10 cellular contexts compared by ENCODE assay signal in the genomic region with DNA sequence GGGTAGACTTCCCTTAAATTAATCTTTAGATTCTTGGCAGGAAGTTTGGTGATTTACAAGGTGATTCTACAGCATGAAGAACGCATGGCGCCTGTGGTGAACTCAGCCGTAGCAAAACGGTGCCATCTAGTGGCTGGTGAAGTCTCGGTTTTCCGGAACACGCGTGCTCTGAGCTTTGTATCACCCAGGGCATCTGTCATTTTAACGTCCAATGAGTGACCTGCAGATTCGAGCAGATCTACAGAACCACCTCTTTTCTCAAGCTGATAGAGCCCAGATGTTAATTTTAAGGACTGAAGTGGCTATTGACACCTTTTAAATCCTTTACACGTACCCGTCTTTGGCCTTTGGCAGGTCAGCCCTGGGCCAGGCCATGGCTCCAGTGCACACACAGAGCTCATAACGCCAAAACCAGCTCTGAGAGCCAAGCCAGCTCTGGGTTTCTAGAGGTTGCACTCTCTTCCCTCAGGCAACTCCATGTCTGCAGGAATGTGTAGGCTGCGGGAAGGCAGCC. TPM values are rescaled to one million over a fixed set of nuclear protein-coding genes. Genes with fewer than 3 reads are reported as not detected.
DNase-seq lines count a peak whose midpoint lies in the region; ATAC-seq, FAIRE-seq and TF ChIP-seq lines count a peak whose summit lies in the region.
"Not testable (repeated sequence)": the region's sequence is repeated elsewhere in the genome, so short reads cannot be mapped to it uniquely, and the experiment has no call there.
"Had no signal": no experiment of that assay in that cellular context is flagged by ENCODE, and none has a peak within 500 bp of the region (broad histone marks: within the 10 kb centered on the region; RNA-seq: fewer than 3 reads in every experiment).

No MANE protein-coding gene starts in this region.

- DNase-seq in A673 (ENCODE audit: low spot score) (peak; percentile 49), NCI-H1092 treated with DMSO at 0.1 percent for 48 hours (lab: John Stamatoyannopoulos, UW) (peak; percentile 67), K562 (ENCODE audit: extremely low read depth in 1 of 4, low spot score in 3 of 4) (peak in 1 of 4 experiments; percentile 36), hepatocyte (ENCODE audit: low spot score) (peak; percentile 72)
- DNase-seq in progenitor cell of endocrine pancreas (ENCODE audit: low spot score, unreplicated experiment) = not testable (repeated sequence)

- H3K36me3 ChIP-seq in A673 (ENCODE audit: insufficient read depth, low read length, poor library complexity, severe bottlenecking); SU-DHL-6 (ENCODE audit: low read length); K562 (ENCODE audit: control insufficient read depth, insufficient read depth, low read length); hepatocyte (replicated peaks; ENCODE audit: insufficient read depth, low read depth): not testable (repeated sequence)

- H3K27me3 ChIP-seq in A673 (replicated peaks; ENCODE audit: insufficient read depth, low read depth, low read length, poor library complexity); SU-DHL-6 (ENCODE audit: low read length); hepatocyte: not testable (repeated sequence)
- peaks cover 14 to 52% of the 10 kb centered on the region in 2 experiments; a peak in 4 of 5 replicates for H3K27me3 ChIP-seq in K562 (ENCODE audit: control insufficient read depth in 2 of 2, insufficient read depth in 2 of 2, low read length in 2 of 2)

- not testable (repeated sequence) for H3K4me3 Mint-ChIP-seq in progenitor cell of endocrine pancreas (ENCODE audit: low read depth)

- not testable (repeated sequence) for H3K4me1 ChIP-seq in A673 (ENCODE audit: insufficient read depth, low read length, poor library complexity, severe bottlenecking); K562 (replicated peaks in 1 of 2; ENCODE audit: control insufficient read depth in 2 of 2, insufficient read depth in 2 of 2, low read length in 2 of 2)
- H3K4me1 ChIP-seq in hepatocyte (ENCODE audit: insufficient read depth) = peaks cover 31% of the 10 kb centered on the region

- H3K9me3 Mint-ChIP-seq in progenitor cell of endocrine pancreas (ENCODE audit: low read depth) = not testable (repeated sequence)

- in situ Hi-C loops in K562 (cut with MboI) = loop anchor here (25.0 kb wide), 1 partner anchor 526 kb away; no protein-coding TSS in a partner anchor

- not testable (repeated sequence) for H3K36me3 Mint-ChIP-seq in progenitor cell of endocrine pancreas (ENCODE audit: insufficient read depth)

- H3K4me2 ChIP-seq in SU-DHL-6 (ENCODE audit: low read depth, low read length, poor library complexity, severe bottlenecking); K562 (ENCODE audit: insufficient read depth, low read length); hepatocyte: not testable (repeated sequence)

- H3F3A ChIP-seq in SU-DHL-6 (ENCODE audit: insufficient read depth) = not testable (repeated sequence)

- POLR2A ChIA-PET in A673 (lab: Charles Lee; ENCODE audit: low non-redundant PET); K562 (lab: Yijun Ruan, JAX): not testable (repeated sequence)

- not testable (repeated sequence) for BruUV-seq in A673 (replicated peaks; lab: Mats Ljungman, UMichigan); K562 (replicated peaks; lab: Mats Ljungman, UMichigan)

- TF ChIP-seq CTCF in A673 (conservative IDR thresholded peaks at IDR 0.05; ENCODE audit: low read depth, low read length) = peak; percentile 62; the same call in 1 of the 2 replicates
- peak; percentile 38 for TF ChIP-seq CTCF in SU-DHL-6 (IDR thresholded peaks at IDR 0.05; ENCODE audit: insufficient read depth, low read length, poor library complexity, severe bottlenecking)
- TF ChIP-seq CTCF in K562 (IDR thresholded peaks at IDR 0.05 in 2 of 3, conservative IDR thresholded peaks at IDR 0.05 in 1 of 3; ENCODE audit: insufficient read depth in 2 of 3, low read depth in 1 of 3, low read length in 3 of 3) = peak; percentile 43 to 66 (median 47)
- peak; percentile 62 for TF ChIP-seq CTCF in hepatocyte (IDR thresholded peaks at IDR 0.05; ENCODE audit: poor library complexity)
- TF ChIP-seq CTCF in progenitor cell of endocrine pancreas (IDR thresholded peaks at IDR 0.05; ENCODE audit: unreplicated experiment) = peak; percentile 72

- H3K9me3 ChIP-seq in A673 (ENCODE audit: low read depth, low read length, poor library complexity, severe bottlenecking); SU-DHL-6 (ENCODE audit: insufficient read depth, low read length); K562 (replicated peaks; ENCODE audit: control insufficient read depth, insufficient read depth, low read depth, low read length); hepatocyte (ENCODE audit: low read depth): not testable (repeated sequence)

- intact Hi-C loops in A673 (cut with micrococcal nuclease; ENCODE audit: unreplicated experiment) = not testable (repeated sequence)
- intact Hi-C loops in K562 (cut with micrococcal nuclease) = loop anchor here (10.0 kb wide), 1 partner anchor 514 kb away; no protein-coding TSS in a partner anchor

- 2% methylated on average over 12 of the region's 14 CpGs for WGBS in K562 (ENCODE audit: insufficient coverage, low coverage, missing lambda C conversion rate)
- WGBS in hepatocyte (ENCODE audit: low lambda C conversion rate, missing lambda C conversion rate) = 12% methylated on average over 14 of the region's 14 CpGs

- FAIRE-seq in K562 (lab: Jason Lieb, UNC) = peak; percentile 100

- not testable (repeated sequence) for TF ChIP-seq EP300 in K562 (IDR thresholded peaks at IDR 0.05; ENCODE audit: low read length)

- H3K27ac ChIP-seq in A673 (ENCODE audit: low read depth, low read length, poor library complexity, severe bottlenecking); SU-DHL-6 (ENCODE audit: low read depth, low read length); K562 (ENCODE audit: extremely low read depth, low read depth, low read length): not testable (repeated sequence)
- H3K27ac ChIP-seq in hepatocyte = peak overlapping the region; percentile 35

- not testable (repeated sequence) for H3K9me2 ChIP-seq in SU-DHL-6 (replicated peaks; ENCODE audit: insufficient read depth, low read length); hepatocyte (replicated peaks; ENCODE audit: insufficient read depth)

- peaks cover 42% of the 10 kb centered on the region for H3K4me1 Mint-ChIP-seq in progenitor cell of endocrine pancreas (ENCODE audit: low read depth)

- TF ChIP-seq RAD21 in K562 (CRISPR knock-in tag; conservative IDR thresholded peaks at IDR 0.05 in 1 of 2, IDR thresholded peaks at IDR 0.05 in 1 of 2) = peak; percentile 50 to 63

- not testable (repeated sequence) for H3K9ac ChIP-seq in SU-DHL-6 (ENCODE audit: low read length); K562 (ENCODE audit: insufficient read depth in 1 of 2, low read depth in 2 of 2, low read length in 2 of 2)

- peak overlapping the region; percentile 91 for H3K27ac Mint-ChIP-seq in progenitor cell of endocrine pancreas

- H2AFZ ChIP-seq in SU-DHL-6 (ENCODE audit: low read depth, low read length, severe bottlenecking); K562 (ENCODE audit: low read depth, low read length): not testable (repeated sequence)
- peak overlapping the region; percentile 6 for H2AFZ ChIP-seq in hepatocyte

- not testable (repeated sequence) for H3K4me3 ChIP-seq in A673 (ENCODE audit: low read depth, low read length, poor library complexity, severe bottlenecking); SU-DHL-6 (ENCODE audit: insufficient read depth, low read length, poor library complexity, severe bottlenecking); K562; hepatocyte

- H3K9me1 ChIP-seq in K562 (ENCODE audit: control insufficient read depth, insufficient read depth, low read length) = not testable (repeated sequence)

- not testable (repeated sequence) for H4K20me1 ChIP-seq in SU-DHL-6 (ENCODE audit: low read depth, low read length); K562 (replicated peaks; ENCODE audit: control insufficient read depth, insufficient read depth, low read length); hepatocyte (ENCODE audit: insufficient read depth, poor library complexity, severe bottlenecking)

- not testable (repeated sequence) for H3K79me2 ChIP-seq in SU-DHL-6 (ENCODE audit: insufficient read depth, low read length); K562 (ENCODE audit: control insufficient read depth, insufficient read depth, low read length); hepatocyte

- TF ChIP-seq POLR2A in K562 (conservative IDR thresholded peaks at IDR 0.05) = not testable (repeated sequence)

- CTCF ChIA-PET in A673 (lab: Charles Lee) = interaction anchor here (0.7 to 0.8 kb wide), 2 partner anchors 20 to 516 kb away, joined by 3 to 5 read pairs; no protein-coding TSS in a partner anchor
- CTCF ChIA-PET in K562 (lab: Yijun Ruan, JAX; ENCODE audit: low intra/inter-chr PET ratio) = not testable (repeated sequence)

- H3K27me3 Mint-ChIP-seq in progenitor cell of endocrine pancreas = not testable (repeated sequence)

- peak; percentile 65 for ATAC-seq in GM18858 (IDR thresholded peaks at IDR 0.05; ENCODE audit: unreplicated experiment)
- ATAC-seq in HG02885 (IDR thresholded peaks at IDR 0.05; ENCODE audit: poor library complexity, unreplicated experiment) = peak; percentile 75
- peak; percentile 94 for ATAC-seq in K562

RNA-seq across cellular contexts. Expression of a gene that starts 2.3 kb away (rescaled TPM):
- total RNA-seq in A673 (2021) (not detected in 2 replicates), K562 (2014; rRNA removed) (not detected in 2 replicates), K562 (2014; rRNA removed; fragmentation: Illumina TruSeq; extraction: Trizol) (not detected in 2 replicates), K562 (2015; rRNA removed; fragmentation: Illumina TruSeq; extraction: Trizol) (not detected in 2 replicates), K562 (2021) (not detected in 2 replicates), hepatocyte (66.6 and 67.1 TPM in 2 replicates), progenitor cell of endocrine pancreas (8.1 and 12.8 TPM in 2 replicates)
- not detected in 2 replicates for total RNA-seq in K562 (2011; cell fraction: chromatin; rRNA removed; ENCODE audit: low replicate concordance)
- total RNA-seq in K562 (2011; cell fraction: nucleolus; rRNA removed) = not detected in 2 replicates
- total RNA-seq in K562 (2011; cell fraction: nucleoplasm; rRNA removed) = not detected in 2 replicates
- polyA plus RNA-seq in K562 (2011; rRNA removed) (not detected in 2 replicates), K562 (2014; fragmentation: Illumina TruSeq; extraction: Trizol) (not detected in 2 replicates), K562 (2014; fragmentation: Nextera tagmentation; extraction: Ambion mirVana) (not detected), K562 (2014; rRNA removed) (not detected in 2 replicates), hepatocyte (32.6 and 38.8 TPM in 2 replicates)
- not detected in 2 replicates for polyA plus RNA-seq in K562 (2011; cell fraction: cytosol; rRNA removed)
- not detected in 2 replicates for polyA plus RNA-seq in K562 (2011; cell fraction: nucleus; rRNA removed)
- polyA plus RNA-seq in K562 (2012) = not detected in 2 replicates
- polyA minus RNA-seq in K562 (2011; rRNA and poly(A)+ RNA removed) = not detected in 2 replicates
- not detected in 2 replicates for polyA minus RNA-seq in K562 (2011; cell fraction: cytosol; rRNA and poly(A)+ RNA removed)
- not detected in 2 replicates for polyA minus RNA-seq in K562 (2011; cell fraction: nucleus; rRNA and poly(A)+ RNA removed)
- total RNA-seq: mammary epithelial cell had no signal
- polyA plus RNA-seq: mammary epithelial cell had no signal

RNA-seq across cellular contexts. Expression of a gene that starts 36.1 kb away (rescaled TPM):
- total RNA-seq in A673 (2021) (not detected in 2 replicates), K562 (2014; rRNA removed) (not detected in 2 replicates), K562 (2014; rRNA removed; fragmentation: Illumina TruSeq; extraction: Trizol) (not detected in 2 replicates), K562 (2015; rRNA removed; fragmentation: Illumina TruSeq; extraction: Trizol) (not detected in 2 replicates), K562 (2021) (not detected in 2 replicates), hepatocyte (not detected in 2 replicates), progenitor cell of endocrine pancreas (not detected in 2 replicates)
- total RNA-seq in K562 (2011; cell fraction: chromatin; rRNA removed; ENCODE audit: low replicate concordance) = not detected in 2 replicates
- total RNA-seq in K562 (2011; cell fraction: nucleolus; rRNA removed) = not detected in 2 replicates
- total RNA-seq in K562 (2011; cell fraction: nucleoplasm; rRNA removed) = not detected in 2 replicates
- polyA plus RNA-seq in K562 (2011; rRNA removed) (not detected in 2 replicates), K562 (2014; fragmentation: Illumina TruSeq; extraction: Trizol) (not detected in 2 replicates), K562 (2014; fragmentation: Nextera tagmentation; extraction: Ambion mirVana) (not detected), K562 (2014; rRNA removed) (not detected in 2 replicates), hepatocyte (0.70 TPM in 1 of 2 replicates, not detected in the other)
- not detected in 2 replicates for polyA plus RNA-seq in K562 (2011; cell fraction: cytosol; rRNA removed)
- polyA plus RNA-seq in K562 (2011; cell fraction: nucleus; rRNA removed) = not detected in 2 replicates
- polyA plus RNA-seq in K562 (2012) = not detected in 2 replicates
- polyA minus RNA-seq in K562 (2011; rRNA and poly(A)+ RNA removed) = not detected in 2 replicates
- not detected in 2 replicates for polyA minus RNA-seq in K562 (2011; cell fraction: cytosol; rRNA and poly(A)+ RNA removed)
- polyA minus RNA-seq in K562 (2011; cell fraction: nucleus; rRNA and poly(A)+ RNA removed) = not detected in 2 replicates
- total RNA-seq: mammary epithelial cell, suprapubic skin had no signal
- polyA plus RNA-seq: mammary epithelial cell had no signal
